Comparison of ENCODE assay signal across 1 cellular context in the genomic region with DNA sequence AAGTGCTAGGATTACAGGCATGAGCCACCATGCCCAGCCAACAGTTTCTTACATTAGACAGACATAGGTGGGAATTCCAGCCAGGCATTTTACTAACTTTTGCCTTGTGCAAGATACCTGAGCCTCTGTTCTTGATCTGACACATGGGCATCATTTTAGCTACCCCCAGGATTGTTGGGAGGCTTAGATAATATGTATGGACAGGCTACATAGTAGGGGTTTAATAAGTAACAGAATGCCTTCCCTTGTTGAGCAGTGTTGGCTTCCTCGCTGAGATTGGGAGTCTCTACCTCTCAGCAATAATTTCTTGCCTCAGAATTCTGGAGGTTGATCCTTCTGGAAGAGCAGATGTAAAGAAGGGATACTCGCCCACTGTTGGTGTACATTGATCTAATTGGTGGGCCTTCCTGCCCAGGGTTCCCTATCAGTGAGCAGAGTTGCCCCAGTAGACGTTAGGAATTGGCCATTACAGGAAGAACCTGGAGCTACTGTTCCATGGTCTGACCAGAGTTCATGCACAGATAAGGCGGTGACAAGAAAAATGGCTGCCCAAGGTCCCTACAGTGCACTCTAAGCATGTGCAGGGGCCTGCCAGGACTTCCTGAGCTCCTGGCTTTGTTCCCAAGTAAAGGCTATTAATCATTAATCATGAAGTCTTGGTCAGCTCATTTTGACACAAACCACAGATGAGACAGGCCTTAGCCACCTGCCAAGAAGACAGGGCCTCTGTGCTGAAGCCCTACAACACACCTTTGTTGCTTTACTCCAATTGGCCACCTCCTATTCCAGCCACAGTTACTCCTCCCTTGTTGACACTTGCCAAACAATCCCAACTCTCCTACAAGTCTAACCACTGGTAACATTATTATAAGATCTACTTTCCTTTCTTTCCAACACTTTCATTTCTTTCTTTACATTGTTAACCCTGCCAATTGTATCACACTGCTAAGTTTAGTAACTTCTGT.
TF ChIP-seq lines count a peak whose summit lies in the region.

No MANE protein-coding gene starts in this region.

TF ChIP-seq in K562, 482 proteins besides CTCF, POLR2A, EP300 and RAD21 (continues in another document):
- TF ChIP-seq ZNF324 (CRISPR knock-in tag; IDR thresholded peaks at IDR 0.05), result no peak
- TF ChIP-seq TSC22D4 (tag; IDR thresholded peaks at IDR 0.05), result peak; percentile 27; the same call in 1 of the 2 replicates
- peak; percentile 91 for TF ChIP-seq L3MBTL2 (IDR thresholded peaks at IDR 0.05)
- peak; percentile 60; the same call in 1 of the 2 replicates for TF ChIP-seq ZKSCAN1 (IDR thresholded peaks at IDR 0.05; ENCODE audit: low read depth, low read length)
- TF ChIP-seq ELF1 (tag; IDR thresholded peaks at IDR 0.05), result peak; percentile 82
- TF ChIP-seq ZNF766 (CRISPR knock-in tag; conservative IDR thresholded peaks at IDR 0.05), result peak; percentile 73
- TF ChIP-seq, protein P1, sequence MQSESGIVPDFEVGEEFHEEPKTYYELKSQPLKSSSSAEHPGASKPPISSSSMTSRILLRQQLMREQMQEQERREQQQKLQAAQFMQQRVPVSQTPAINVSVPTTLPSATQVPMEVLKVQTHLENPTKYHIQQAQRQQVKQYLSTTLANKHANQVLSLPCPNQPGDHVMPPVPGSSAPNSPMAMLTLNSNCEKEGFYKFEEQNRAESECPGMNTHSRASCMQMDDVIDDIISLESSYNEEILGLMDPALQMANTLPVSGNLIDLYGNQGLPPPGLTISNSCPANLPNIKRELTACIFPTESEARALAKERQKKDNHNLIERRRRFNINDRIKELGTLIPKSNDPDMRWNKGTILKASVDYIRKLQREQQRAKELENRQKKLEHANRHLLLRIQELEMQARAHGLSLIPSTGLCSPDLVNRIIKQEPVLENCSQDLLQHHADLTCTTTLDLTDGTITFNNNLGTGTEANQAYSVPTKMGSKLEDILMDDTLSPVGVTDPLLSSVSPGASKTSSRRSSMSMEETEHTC (IDR thresholded peaks at IDR 0.05), result no peak
- TF ChIP-seq, protein P2, sequence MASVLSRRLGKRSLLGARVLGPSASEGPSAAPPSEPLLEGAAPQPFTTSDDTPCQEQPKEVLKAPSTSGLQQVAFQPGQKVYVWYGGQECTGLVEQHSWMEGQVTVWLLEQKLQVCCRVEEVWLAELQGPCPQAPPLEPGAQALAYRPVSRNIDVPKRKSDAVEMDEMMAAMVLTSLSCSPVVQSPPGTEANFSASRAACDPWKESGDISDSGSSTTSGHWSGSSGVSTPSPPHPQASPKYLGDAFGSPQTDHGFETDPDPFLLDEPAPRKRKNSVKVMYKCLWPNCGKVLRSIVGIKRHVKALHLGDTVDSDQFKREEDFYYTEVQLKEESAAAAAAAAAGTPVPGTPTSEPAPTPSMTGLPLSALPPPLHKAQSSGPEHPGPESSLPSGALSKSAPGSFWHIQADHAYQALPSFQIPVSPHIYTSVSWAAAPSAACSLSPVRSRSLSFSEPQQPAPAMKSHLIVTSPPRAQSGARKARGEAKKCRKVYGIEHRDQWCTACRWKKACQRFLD (CRISPR knock-in tag; IDR thresholded peaks at IDR 0.05), result peak; percentile 80
- TF ChIP-seq ATF7 (IDR thresholded peaks at IDR 0.05), result peak; percentile 64; the same call in 1 of the 2 replicates
- 0 out of 2 replicates have a peak, but pooled peaks have one; percentile 18 for TF ChIP-seq JUN (IDR thresholded peaks at IDR 0.05; ENCODE audit: borderline replicate concordance, low read depth, low read length)
- TF ChIP-seq JUN (CRISPR knock-in tag; IDR thresholded peaks at IDR 0.05; ENCODE audit: borderline replicate concordance), result no peak
- TF ChIP-seq, protein P3, sequence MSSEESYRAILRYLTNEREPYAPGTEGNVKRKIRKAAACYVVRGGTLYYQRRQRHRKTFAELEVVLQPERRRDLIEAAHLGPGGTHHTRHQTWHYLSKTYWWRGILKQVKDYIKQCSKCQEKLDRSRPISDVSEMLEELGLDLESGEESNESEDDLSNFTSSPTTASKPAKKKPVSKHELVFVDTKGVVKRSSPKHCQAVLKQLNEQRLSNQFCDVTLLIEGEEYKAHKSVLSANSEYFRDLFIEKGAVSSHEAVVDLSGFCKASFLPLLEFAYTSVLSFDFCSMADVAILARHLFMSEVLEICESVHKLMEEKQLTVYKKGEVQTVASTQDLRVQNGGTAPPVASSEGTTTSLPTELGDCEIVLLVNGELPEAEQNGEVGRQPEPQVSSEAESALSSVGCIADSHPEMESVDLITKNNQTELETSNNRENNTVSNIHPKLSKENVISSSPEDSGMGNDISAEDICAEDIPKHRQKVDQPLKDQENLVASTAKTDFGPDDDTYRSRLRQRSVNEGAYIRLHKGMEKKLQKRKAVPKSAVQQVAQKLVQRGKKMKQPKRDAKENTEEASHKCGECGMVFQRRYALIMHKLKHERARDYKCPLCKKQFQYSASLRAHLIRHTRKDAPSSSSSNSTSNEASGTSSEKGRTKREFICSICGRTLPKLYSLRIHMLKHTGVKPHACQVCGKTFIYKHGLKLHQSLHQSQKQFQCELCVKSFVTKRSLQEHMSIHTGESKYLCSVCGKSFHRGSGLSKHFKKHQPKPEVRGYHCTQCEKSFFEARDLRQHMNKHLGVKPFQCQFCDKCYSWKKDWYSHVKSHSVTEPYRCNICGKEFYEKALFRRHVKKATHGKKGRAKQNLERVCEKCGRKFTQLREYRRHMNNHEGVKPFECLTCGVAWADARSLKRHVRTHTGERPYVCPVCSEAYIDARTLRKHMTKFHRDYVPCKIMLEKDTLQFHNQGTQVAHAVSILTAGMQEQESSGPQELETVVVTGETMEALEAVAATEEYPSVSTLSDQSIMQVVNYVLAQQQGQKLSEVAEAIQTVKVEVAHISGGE (CRISPR knock-in tag; IDR thresholded peaks at IDR 0.05), result peak in 1 of 3 experiments; percentile 73; a peak in 2 of 6 replicates
- peak; percentile 37; the same call in 1 of the 2 replicates for TF ChIP-seq MAFG (tag; conservative IDR thresholded peaks at IDR 0.05)
- no peak for TF ChIP-seq ZNF282 (CRISPR knock-in tag; IDR thresholded peaks at IDR 0.05)
- TF ChIP-seq, protein P4, sequence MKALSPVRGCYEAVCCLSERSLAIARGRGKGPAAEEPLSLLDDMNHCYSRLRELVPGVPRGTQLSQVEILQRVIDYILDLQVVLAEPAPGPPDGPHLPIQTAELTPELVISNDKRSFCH (CRISPR knock-in tag; IDR thresholded peaks at IDR 0.05), result no peak
- TF ChIP-seq, protein P4 (tag; IDR thresholded peaks at IDR 0.05), result peak; percentile 84; the same call in 1 of the 2 replicates
- TF ChIP-seq ZNF830 (CRISPR knock-in tag; IDR thresholded peaks at IDR 0.05), result 0 out of 2 replicates have a peak, but pooled peaks have one; percentile 36
- no peak for TF ChIP-seq CBX8 (IDR thresholded peaks at IDR 0.05; ENCODE audit: borderline replicate concordance, extremely low read depth, low read depth, low read length, poor library complexity, severe bottlenecking)
- TF ChIP-seq, protein P5, sequence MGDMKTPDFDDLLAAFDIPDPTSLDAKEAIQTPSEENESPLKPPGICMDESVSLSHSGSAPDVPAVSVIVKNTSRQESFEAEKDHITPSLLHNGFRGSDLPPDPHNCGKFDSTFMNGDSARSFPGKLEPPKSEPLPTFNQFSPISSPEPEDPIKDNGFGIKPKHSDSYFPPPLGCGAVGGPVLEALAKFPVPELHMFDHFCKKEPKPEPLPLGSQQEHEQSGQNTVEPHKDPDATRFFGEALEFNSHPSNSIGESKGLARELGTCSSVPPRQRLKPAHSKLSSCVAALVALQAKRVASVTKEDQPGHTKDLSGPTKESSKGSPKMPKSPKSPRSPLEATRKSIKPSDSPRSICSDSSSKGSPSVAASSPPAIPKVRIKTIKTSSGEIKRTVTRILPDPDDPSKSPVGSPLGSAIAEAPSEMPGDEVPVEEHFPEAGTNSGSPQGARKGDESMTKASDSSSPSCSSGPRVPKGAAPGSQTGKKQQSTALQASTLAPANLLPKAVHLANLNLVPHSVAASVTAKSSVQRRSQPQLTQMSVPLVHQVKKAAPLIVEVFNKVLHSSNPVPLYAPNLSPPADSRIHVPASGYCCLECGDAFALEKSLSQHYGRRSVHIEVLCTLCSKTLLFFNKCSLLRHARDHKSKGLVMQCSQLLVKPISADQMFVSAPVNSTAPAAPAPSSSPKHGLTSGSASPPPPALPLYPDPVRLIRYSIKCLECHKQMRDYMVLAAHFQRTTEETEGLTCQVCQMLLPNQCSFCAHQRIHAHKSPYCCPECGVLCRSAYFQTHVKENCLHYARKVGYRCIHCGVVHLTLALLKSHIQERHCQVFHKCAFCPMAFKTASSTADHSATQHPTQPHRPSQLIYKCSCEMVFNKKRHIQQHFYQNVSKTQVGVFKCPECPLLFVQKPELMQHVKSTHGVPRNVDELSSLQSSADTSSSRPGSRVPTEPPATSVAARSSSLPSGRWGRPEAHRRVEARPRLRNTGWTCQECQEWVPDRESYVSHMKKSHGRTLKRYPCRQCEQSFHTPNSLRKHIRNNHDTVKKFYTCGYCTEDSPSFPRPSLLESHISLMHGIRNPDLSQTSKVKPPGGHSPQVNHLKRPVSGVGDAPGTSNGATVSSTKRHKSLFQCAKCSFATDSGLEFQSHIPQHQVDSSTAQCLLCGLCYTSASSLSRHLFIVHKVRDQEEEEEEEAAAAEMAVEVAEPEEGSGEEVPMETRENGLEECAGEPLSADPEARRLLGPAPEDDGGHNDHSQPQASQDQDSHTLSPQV (IDR thresholded peaks at IDR 0.05), result peak; percentile 95
- TF ChIP-seq, protein P6, sequence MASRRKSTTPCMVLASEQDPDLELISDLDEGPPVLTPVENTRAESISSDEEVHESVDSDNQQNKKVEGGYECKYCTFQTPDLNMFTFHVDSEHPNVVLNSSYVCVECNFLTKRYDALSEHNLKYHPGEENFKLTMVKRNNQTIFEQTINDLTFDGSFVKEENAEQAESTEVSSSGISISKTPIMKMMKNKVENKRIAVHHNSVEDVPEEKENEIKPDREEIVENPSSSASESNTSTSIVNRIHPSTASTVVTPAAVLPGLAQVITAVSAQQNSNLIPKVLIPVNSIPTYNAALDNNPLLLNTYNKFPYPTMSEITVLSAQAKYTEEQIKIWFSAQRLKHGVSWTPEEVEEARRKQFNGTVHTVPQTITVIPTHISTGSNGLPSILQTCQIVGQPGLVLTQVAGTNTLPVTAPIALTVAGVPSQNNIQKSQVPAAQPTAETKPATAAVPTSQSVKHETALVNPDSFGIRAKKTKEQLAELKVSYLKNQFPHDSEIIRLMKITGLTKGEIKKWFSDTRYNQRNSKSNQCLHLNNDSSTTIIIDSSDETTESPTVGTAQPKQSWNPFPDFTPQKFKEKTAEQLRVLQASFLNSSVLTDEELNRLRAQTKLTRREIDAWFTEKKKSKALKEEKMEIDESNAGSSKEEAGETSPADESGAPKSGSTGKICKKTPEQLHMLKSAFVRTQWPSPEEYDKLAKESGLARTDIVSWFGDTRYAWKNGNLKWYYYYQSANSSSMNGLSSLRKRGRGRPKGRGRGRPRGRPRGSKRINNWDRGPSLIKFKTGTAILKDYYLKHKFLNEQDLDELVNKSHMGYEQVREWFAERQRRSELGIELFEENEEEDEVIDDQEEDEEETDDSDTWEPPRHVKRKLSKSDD (conservative IDR thresholded peaks at IDR 0.05; ENCODE audit: low read length), result 0 out of 2 replicates have a peak, but pooled peaks have one; percentile 51
- 0 out of 2 replicates have a peak, but pooled peaks have one; percentile 15 for TF ChIP-seq NFE2 (IDR thresholded peaks at IDR 0.05; ENCODE audit: low read depth)
- TF ChIP-seq CTBP1 (IDR thresholded peaks at IDR 0.05; ENCODE audit: borderline replicate concordance), result peak; percentile 50; the same call in 1 of the 2 replicates
- peak; percentile 82; the same call in 1 of the 2 replicates for TF ChIP-seq ZNF583 (CRISPR knock-in tag; IDR thresholded peaks at IDR 0.05)
- 0 out of 2 replicates have a peak, but pooled peaks have one; percentile 27 for TF ChIP-seq MXI1 (IDR thresholded peaks at IDR 0.05; ENCODE audit: low read depth, low read length)
- TF ChIP-seq ZNF41 (CRISPR knock-in tag; conservative IDR thresholded peaks at IDR 0.05), result 0 out of 2 replicates have a peak, but pooled peaks have one; percentile 27
- TF ChIP-seq TBL1XR1 (IDR thresholded peaks at IDR 0.05; ENCODE audit: low read length in 2 of 2), result 0 out of 4 replicates have a peak, but pooled peaks of 1 of the 2 experiments have one; percentile 23
- TF ChIP-seq ATF1 (CRISPR knock-in tag; IDR thresholded peaks at IDR 0.05), result no peak
- peak; percentile 68 for TF ChIP-seq ATF1 (tag; IDR thresholded peaks at IDR 0.05)
- peak; percentile 93 for TF ChIP-seq NFIC (IDR thresholded peaks at IDR 0.05)
- TF ChIP-seq TEAD4 (IDR thresholded peaks at IDR 0.05; ENCODE audit: low read length), result peak; percentile 21; the same call in 1 of the 2 replicates
- no peak for TF ChIP-seq TEAD4 (CRISPR knock-in tag; IDR thresholded peaks at IDR 0.05; ENCODE audit: borderline replicate concordance)
- 0 out of 2 replicates have a peak, but pooled peaks have one; percentile 41 for TF ChIP-seq CBX1 (IDR thresholded peaks at IDR 0.05; ENCODE audit: low read depth)
- TF ChIP-seq, protein P7, sequence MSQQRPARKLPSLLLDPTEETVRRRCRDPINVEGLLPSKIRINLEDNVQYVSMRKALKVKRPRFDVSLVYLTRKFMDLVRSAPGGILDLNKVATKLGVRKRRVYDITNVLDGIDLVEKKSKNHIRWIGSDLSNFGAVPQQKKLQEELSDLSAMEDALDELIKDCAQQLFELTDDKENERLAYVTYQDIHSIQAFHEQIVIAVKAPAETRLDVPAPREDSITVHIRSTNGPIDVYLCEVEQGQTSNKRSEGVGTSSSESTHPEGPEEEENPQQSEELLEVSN (IDR thresholded peaks at IDR 0.05; ENCODE audit: borderline replicate concordance in 1 of 2, extremely low read depth in 1 of 2, insufficient read depth in 1 of 2, insufficient read length in 1 of 2, low read depth in 1 of 2, low read length in 1 of 2, poor library complexity in 1 of 2, severe bottlenecking in 1 of 2), result peak in 1 of 2 experiments; percentile 79
- TF ChIP-seq, protein P8, sequence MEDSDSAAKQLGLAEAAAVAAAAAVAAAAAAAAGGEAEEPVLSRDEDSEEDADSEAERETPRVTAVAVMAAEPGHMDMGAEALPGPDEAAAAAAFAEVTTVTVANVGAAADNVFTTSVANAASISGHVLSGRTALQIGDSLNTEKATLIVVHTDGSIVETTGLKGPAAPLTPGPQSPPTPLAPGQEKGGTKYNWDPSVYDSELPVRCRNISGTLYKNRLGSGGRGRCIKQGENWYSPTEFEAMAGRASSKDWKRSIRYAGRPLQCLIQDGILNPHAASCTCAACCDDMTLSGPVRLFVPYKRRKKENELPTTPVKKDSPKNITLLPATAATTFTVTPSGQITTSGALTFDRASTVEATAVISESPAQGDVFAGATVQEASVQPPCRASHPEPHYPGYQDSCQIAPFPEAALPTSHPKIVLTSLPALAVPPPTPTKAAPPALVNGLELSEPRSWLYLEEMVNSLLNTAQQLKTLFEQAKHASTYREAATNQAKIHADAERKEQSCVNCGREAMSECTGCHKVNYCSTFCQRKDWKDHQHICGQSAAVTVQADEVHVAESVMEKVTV (CRISPR knock-in tag; IDR thresholded peaks at IDR 0.05), result no peak
- peak; percentile 69; the same call in 1 of the 2 replicates for TF ChIP-seq HDAC8 (tag; IDR thresholded peaks at IDR 0.05)
- TF ChIP-seq CBX3 (IDR thresholded peaks at IDR 0.05; ENCODE audit: borderline replicate concordance in 1 of 2, low read length in 2 of 2), result peak in 1 of 2 experiments; percentile 89; a peak in 1 of 3 replicates
- TF ChIP-seq, protein P9, sequence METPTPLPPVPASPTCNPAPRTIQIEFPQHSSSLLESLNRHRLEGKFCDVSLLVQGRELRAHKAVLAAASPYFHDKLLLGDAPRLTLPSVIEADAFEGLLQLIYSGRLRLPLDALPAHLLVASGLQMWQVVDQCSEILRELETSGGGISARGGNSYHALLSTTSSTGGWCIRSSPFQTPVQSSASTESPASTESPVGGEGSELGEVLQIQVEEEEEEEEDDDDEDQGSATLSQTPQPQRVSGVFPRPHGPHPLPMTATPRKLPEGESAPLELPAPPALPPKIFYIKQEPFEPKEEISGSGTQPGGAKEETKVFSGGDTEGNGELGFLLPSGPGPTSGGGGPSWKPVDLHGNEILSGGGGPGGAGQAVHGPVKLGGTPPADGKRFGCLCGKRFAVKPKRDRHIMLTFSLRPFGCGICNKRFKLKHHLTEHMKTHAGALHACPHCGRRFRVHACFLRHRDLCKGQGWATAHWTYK (CRISPR knock-in tag; IDR thresholded peaks at IDR 0.05), result peak; percentile 50; the same call in 1 of the 2 replicates
